Comparison of ENCODE assay signal across 11 cellular contexts in genomic region chr3:175751089-175751488, GRCh38.
"Had no signal": no experiment of that assay in that cellular context is flagged by ENCODE, and none has a peak within 500 bp of the region (broad histone marks: within the 10 kb centered on the region; RNA-seq: fewer than 3 reads in every experiment).

No MANE protein-coding gene starts in this region.

- H3K4me2 ChIP-seq: GM23338 had no signal

- H3K9ac ChIP-seq: GM23248 had no signal

- H3K9me3 ChIP-seq: HAP-1 had no signal

- FAIRE-seq: H1, H54 had no signal

- DNase-seq: GM23248, GOT3, H7, H9, HCEC 1CT, HFFc6 had no signal

- H3K4me1 ChIP-seq: HAP-1 had no signal

- H3K36me3 ChIP-seq: HAP-1 had no signal

- ATAC-seq: GM23338, HCT116 had no signal

- H3K4me3 ChIP-seq: GM23248, GM23338, HAP-1 had no signal

- H3K27ac ChIP-seq: GM23248 had no signal

- H2AFZ ChIP-seq: GM23248, GM23338 had no signal
